In the genomic region with DNA sequence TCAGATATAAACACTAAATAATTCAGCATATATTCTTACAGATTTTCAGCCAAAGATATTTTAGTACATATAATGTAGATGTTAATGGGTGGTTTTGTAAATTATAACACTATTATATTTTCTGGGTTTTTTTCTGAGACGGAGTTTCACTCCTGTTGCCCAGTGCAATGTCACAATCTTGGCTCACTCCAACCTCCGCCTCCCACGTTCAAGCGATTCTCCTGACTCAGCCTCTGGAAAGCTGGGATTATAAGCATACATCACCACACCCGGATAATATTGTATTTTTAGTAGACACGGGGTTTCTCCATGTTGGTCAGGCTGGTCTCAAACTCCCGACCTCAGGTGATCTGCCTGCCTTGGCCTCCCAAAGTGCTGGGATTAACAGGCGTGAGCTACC, we compare ENCODE assay signal across 3 cellular contexts. TPM values are rescaled to one million over a fixed set of nuclear protein-coding genes. Genes with fewer than 3 reads are reported as not detected.
"Had no signal": no experiment of that assay in that cellular context is flagged by ENCODE, and none has a peak within 500 bp of the region (broad histone marks: within the 10 kb centered on the region; RNA-seq: fewer than 3 reads in every experiment).

No MANE protein-coding gene starts in this region.

RNA-seq across cellular contexts. Expression of a gene that starts 29.7 kb away (rescaled TPM):
- total RNA-seq: ascending aorta, bronchial epithelial cell, cardiac muscle cell had no signal
